In the genomic region with DNA sequence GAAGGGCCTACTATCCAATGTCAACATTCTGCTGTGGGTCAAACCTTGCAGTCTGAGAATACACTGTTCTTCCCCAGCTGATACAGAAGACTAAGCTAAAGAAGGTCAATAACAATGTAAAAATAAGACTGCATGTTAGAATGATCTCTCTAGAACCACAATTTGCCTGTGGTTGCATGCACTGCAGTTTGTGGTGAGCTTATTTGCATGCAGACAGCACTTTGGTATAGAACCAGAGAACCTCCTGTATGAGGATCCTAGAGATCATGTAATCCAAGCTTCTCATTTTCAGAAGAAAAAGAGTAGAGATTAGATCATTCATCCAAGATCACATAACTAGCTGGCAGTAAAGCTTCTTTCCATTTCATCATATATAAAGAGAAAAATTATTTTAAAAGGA, we compare ENCODE assay signal across 9 cellular contexts. TPM values are rescaled to one million over a fixed set of nuclear protein-coding genes. Genes with fewer than 3 reads are reported as not detected.
DNase-seq lines count a peak whose midpoint lies in the region; ATAC-seq and TF ChIP-seq lines count a peak whose summit lies in the region.
"Had no signal": no experiment of that assay in that cellular context is flagged by ENCODE, and none has a peak within 500 bp of the region (broad histone marks: within the 10 kb centered on the region; RNA-seq: fewer than 3 reads in every experiment).

No MANE protein-coding gene starts in this region.

- peaks cover 13% of the 10 kb centered on the region for H3K36me3 Mint-ChIP-seq in activated CD4-positive, alpha-beta T cell treated with anti-CD3 and anti-CD28 coated beads for 36 hours (ENCODE audit: low read depth)
- H3K36me3 Mint-ChIP-seq in naive B cell, result peaks cover 17 to 18% of the 10 kb centered on the region in 2 donors

- H3K4me3 ChIP-seq in KMS-11 (IDR thresholded peaks at IDR 0.05; ENCODE audit: insufficient read depth, low read depth, low read length) (no peak overlapping the region), thyroid gland (replicated peaks in 1 of 3) (no peak overlapping the region)

- H3K27me3 ChIP-seq in KMS-11 (ENCODE audit: insufficient read depth, low read depth) (no peaks in the 10 kb centered on the region), thyroid gland (no peaks in the 10 kb centered on the region)

- H3K4me1 ChIP-seq in KMS-11 (ENCODE audit: low read depth, poor library complexity, severe bottlenecking), result peaks cover 43% of the 10 kb centered on the region
- H3K4me1 ChIP-seq in thyroid gland, result peaks cover 0 to 24% of the 10 kb centered on the region in 2 donors

- no peak overlapping the region for H3K4me3 Mint-ChIP-seq in activated CD4-positive, alpha-beta T cell treated with anti-CD3 and anti-CD28 coated beads for 36 hours
- H3K4me3 Mint-ChIP-seq in naive B cell, result peak overlapping the region in 6 of 8 donors; percentile 13 to 71 (median 32)
- H3K4me3 Mint-ChIP-seq: dendritic cell treated with granulocyte-macrophage colony-stimulating factor and Interleukin-4, amounts not matched to agents 40 ng/mL and 50 ng/mL, for 4 days had no signal

- no peak overlapping the region for H3K27ac Mint-ChIP-seq in activated CD4-positive, alpha-beta T cell treated with anti-CD3 and anti-CD28 coated beads for 36 hours
- H3K27ac Mint-ChIP-seq in naive B cell, result no peak overlapping the region
- H3K27ac Mint-ChIP-seq: dendritic cell treated with granulocyte-macrophage colony-stimulating factor and Interleukin-4, amounts not matched to agents 40 ng/mL and 50 ng/mL, for 4 days had no signal

- POLR2A ChIA-PET in activated CD4-positive, alpha-beta T cell treated with anti-CD3 and anti-CD28 coated beads for 36 hours (lab: Charles Lee), result interaction anchor here (0.6 to 0.8 kb wide), 2 partner anchors 15 to 64 kb away, joined by 3 read pairs; no protein-coding TSS in a partner anchor

- H3K79me2 ChIP-seq in KMS-11 (ENCODE audit: insufficient read depth, low read depth), result peaks cover 16% of the 10 kb centered on the region

- H3K36me3 ChIP-seq in KMS-11 (ENCODE audit: insufficient read depth), result no peaks in the 10 kb centered on the region
- H3K36me3 ChIP-seq in thyroid gland, result no peaks in the 10 kb centered on the region

- CTCF ChIA-PET in activated CD4-positive, alpha-beta T cell treated with anti-CD3 and anti-CD28 coated beads for 36 hours (lab: Charles Lee), result interaction anchor here (1.0 to 2.4 kb wide), 3 partner anchors 10 to 111 kb away, joined by 3 to 11 read pairs (median 4); no protein-coding TSS in a partner anchor

- DNase-seq in activated CD4-positive, alpha-beta T cell treated with anti-CD3 and anti-CD28 coated beads for 36 hours, result peak; percentile 39
- DNase-seq in activated CD4-positive, alpha-beta T cell treated with anti-CD3 and anti-CD28 coated beads, Interleukin-2, amount 50 U/mL, for 4 hours, result no peak
- DNase-seq in naive B cell (peak; percentile 86), NCI-H1417 (lab: John Stamatoyannopoulos, UW) (no peak), DMS114 treated with DMSO at 0.1 percent for 48 hours (lab: John Stamatoyannopoulos, UW; ENCODE audit: unreplicated experiment) (no peak), thyroid gland (no peak)

- TF ChIP-seq POLR2A in thyroid gland (IDR thresholded peaks at IDR 0.05), result no peak

- TF ChIP-seq CTCF in KMS-11 (conservative IDR thresholded peaks at IDR 0.05; ENCODE audit: low read depth, low read length) (no peak), thyroid gland (IDR thresholded peaks at IDR 0.05) (no peak)

- H3K9me3 Mint-ChIP-seq in activated CD4-positive, alpha-beta T cell treated with anti-CD3 and anti-CD28 coated beads for 36 hours (ENCODE audit: low read depth), result peaks cover 3% of the 10 kb centered on the region
- H3K9me3 Mint-ChIP-seq in naive B cell, result peaks cover 0 to 8% (median 5%) of the 10 kb centered on the region in 7 donors
- H3K9me3 Mint-ChIP-seq: dendritic cell treated with granulocyte-macrophage colony-stimulating factor and Interleukin-4, amounts not matched to agents 40 ng/mL and 50 ng/mL, for 4 days had no signal

- H2AFZ ChIP-seq in KMS-11 (ENCODE audit: low read depth), result no peak overlapping the region

- H3K9me3 ChIP-seq in thyroid gland, result no peaks in the 10 kb centered on the region

- no peaks in the 10 kb centered on the region for H4K20me1 ChIP-seq in KMS-11 (ENCODE audit: insufficient read depth)

- H3K9ac ChIP-seq in KMS-11, result no peak overlapping the region

- H3K4me2 ChIP-seq in KMS-11, result peak overlapping the region; percentile 62

- H3K27me3 Mint-ChIP-seq in activated CD4-positive, alpha-beta T cell treated with anti-CD3 and anti-CD28 coated beads for 36 hours, result no peaks in the 10 kb centered on the region
- peaks cover 43 to 55% (median 48%) of the 10 kb centered on the region in 3 donors for H3K27me3 Mint-ChIP-seq in naive B cell
- H3K27me3 Mint-ChIP-seq: dendritic cell treated with granulocyte-macrophage colony-stimulating factor and Interleukin-4, amounts not matched to agents 40 ng/mL and 50 ng/mL, for 4 days had no signal

- H3K4me1 Mint-ChIP-seq in activated CD4-positive, alpha-beta T cell treated with anti-CD3 and anti-CD28 coated beads for 36 hours, result peaks cover 23% of the 10 kb centered on the region
- peaks cover 0 to 20% (median 15%) of the 10 kb centered on the region in 3 donors for H3K4me1 Mint-ChIP-seq in naive B cell

- peak; percentile 47 for ATAC-seq in activated CD4-positive, alpha-beta T cell treated with anti-CD3 and anti-CD28 coated beads for 36 hours
- ATAC-seq in HG02571 (IDR thresholded peaks at IDR 0.05; ENCODE audit: unreplicated experiment), result peak; percentile 98
- peak; percentile 100 for ATAC-seq in naive B cell (ENCODE audit: low read depth in 2 of 2)

- H3K27ac ChIP-seq in KMS-11, result peak overlapping the region; percentile 11; the same call in 1 of the 2 replicates
- H3K27ac ChIP-seq in thyroid gland, result no peak overlapping the region

- intact Hi-C loops in activated CD4-positive, alpha-beta T cell treated with anti-CD3 and anti-CD28 coated beads for 36 hours (cut with DNase I, micrococcal nuclease), result no loop called here
- intact Hi-C loops in thyroid gland (cut with DNase I), result no loop called here

RNA-seq across cellular contexts. Expression of gene SYNJ1, which starts 15.8 kb away (rescaled TPM):
- 10 to 100 TPM in 1 of 2 experiments, 1 to 10 TPM in 1; 6.3 to 10.5 TPM for total RNA-seq in activated CD4-positive, alpha-beta T cell treated with anti-CD3 and anti-CD28 coated beads for 36 hours
- 1 to 10 TPM in 5 of 6 donors, not detected in 1; 1.2 to 1.9 (median 1.6) TPM for polyA plus RNA-seq in naive B cell (ENCODE audit: low read depth in 6 of 6)
- 10 to 100 TPM; 16.1 to 21.7 (median 17.7) TPM for total RNA-seq in thyroid gland

RNA-seq across cellular contexts. Expression of gene PAXBP1, which starts 59.5 kb away (rescaled TPM):
- 10 to 100 TPM; 52.4 to 59.1 TPM for total RNA-seq in activated CD4-positive, alpha-beta T cell treated with anti-CD3 and anti-CD28 coated beads for 36 hours
- 10 to 100 TPM in 2 of 6 donors, 1 to 10 TPM in 4; 4.9 to 15.5 (median 8.8) TPM for polyA plus RNA-seq in naive B cell (ENCODE audit: low read depth in 6 of 6)
- 10 to 100 TPM; 53.1 to 95.1 (median 70.6) TPM for total RNA-seq in thyroid gland

Comparison
In these comparisons a context has a peak if more than half of its experiments do, and no peak if none do; other contexts are left out.
1. DNase-seq: peak in activated CD4-positive, alpha-beta T cell treated with anti-CD3 and anti-CD28 coated beads for 36 hours (single experiment) and naive B cell (single experiment); none in activated CD4-positive, alpha-beta T cell treated with anti-CD3 and anti-CD28 coated beads, Interleukin-2, amount 50 U/mL, for 4 hours (0 of 2), NCI-H1417 (0 of 3), DMS114 treated with DMSO at 0.1 percent for 48 hours (single experiment) and thyroid gland (0 of 2).
2. ATAC-seq: peak in every context shown above with its lines; median percentile 100 in naive B cell; 98 in HG02571; 47 in activated CD4-positive, alpha-beta T cell treated with anti-CD3 and anti-CD28 coated beads for 36 hours.